ENCODE assay signal across 26 cellular contexts in the genomic region with DNA sequence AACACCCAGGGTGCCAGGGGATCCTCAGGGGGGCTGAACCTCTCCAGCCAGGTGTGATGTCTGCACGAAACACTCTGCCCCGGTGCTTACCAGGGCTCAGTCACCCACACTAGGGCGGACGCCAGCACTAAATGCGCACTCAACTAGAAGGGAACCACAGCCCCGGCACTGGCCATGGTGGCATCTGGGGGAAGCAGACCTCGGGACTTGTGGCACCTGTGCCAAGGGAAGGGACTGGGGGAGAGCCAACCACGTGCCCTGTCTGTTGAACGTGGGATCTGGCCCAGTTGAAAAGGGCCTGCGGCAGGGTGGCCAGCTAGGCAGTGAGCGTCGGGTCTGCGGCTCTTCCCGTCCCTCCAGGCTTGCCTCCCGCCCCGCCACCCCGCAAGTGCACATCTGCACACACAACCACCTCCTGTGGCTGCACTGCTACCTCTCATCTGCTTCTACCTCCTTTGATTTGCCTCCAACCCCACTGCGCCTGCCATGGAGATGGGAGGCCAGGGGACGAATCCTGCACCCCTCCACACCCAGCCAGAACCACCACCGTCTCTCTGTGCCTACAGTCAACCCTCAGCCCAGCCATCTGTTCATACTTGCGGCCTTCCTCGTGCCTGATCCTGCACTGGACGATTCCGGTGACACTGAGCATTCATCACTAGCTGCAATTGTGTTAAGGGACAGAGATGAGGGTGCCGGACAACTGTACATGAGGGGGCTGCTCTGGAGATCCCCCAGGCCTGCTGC. TPM values are rescaled to one million over a fixed set of nuclear protein-coding genes. Genes with fewer than 3 reads are reported as not detected.
DNase-seq lines count a peak whose midpoint lies in the region; ATAC-seq and TF ChIP-seq lines count a peak whose summit lies in the region.
"Had no signal": no experiment of that assay in that cellular context is flagged by ENCODE, and none has a peak within 500 bp of the region (broad histone marks: within the 10 kb centered on the region; RNA-seq: fewer than 3 reads in every experiment).

No MANE protein-coding gene starts in this region.

- no peaks in the 10 kb centered on the region for H3K27me3 ChIP-seq in RWPE2 (ENCODE audit: insufficient read depth, poor library complexity, severe bottlenecking)
- H3K27me3 ChIP-seq in left ventricle myocardium inferior (ENCODE audit: low read depth): no peaks in the 10 kb centered on the region
- H3K27me3 ChIP-seq in rectal smooth muscle tissue (ENCODE audit: control insufficient read depth, insufficient read depth, low read length): no peaks in the 10 kb centered on the region
- H3K27me3 ChIP-seq: BLaER1 treated with 17β-estradiol and CSF1 and Interleukin-3, amounts not matched to agents 10 nM and 100 nM; body of pancreas; MG63; upper lobe of left lung had no signal

- H3K4me3 Mint-ChIP-seq in CD14-positive monocyte: no peak overlapping the region
- H3K4me3 Mint-ChIP-seq: activated CD4-positive, alpha-beta memory T cell treated with anti-CD3 and anti-CD28 coated beads, Interleukin-2, amount 10 ng/mL, durations not matched to agents 7 days and 5 days; mesothelial cell of epicardium; naive thymus-derived CD4-positive, alpha-beta T cell had no signal

- H3K27me3 Mint-ChIP-seq in CD14-positive monocyte (ENCODE audit: low read depth in 3 of 3): peaks cover 0 to 6% (median 2%) of the 10 kb centered on the region in 3 donors
- H3K27me3 Mint-ChIP-seq: activated CD4-positive, alpha-beta memory T cell treated with anti-CD3 and anti-CD28 coated beads, Interleukin-2, amount 10 ng/mL, durations not matched to agents 7 days and 5 days; naive thymus-derived CD4-positive, alpha-beta T cell had no signal

- H3K9me3 ChIP-seq in RWPE2 (ENCODE audit: severe bottlenecking) (no peaks in the 10 kb centered on the region), left ventricle myocardium inferior (replicated peaks) (no peaks in the 10 kb centered on the region)
- H3K9me3 ChIP-seq: body of pancreas, MG63, upper lobe of left lung had no signal

- DNase-seq in CD14-positive monocyte (ENCODE audit: low spot score): peak; percentile 40
- DNase-seq in RWPE2 (ENCODE audit: low spot score): peak; percentile 65
- DNase-seq in left ventricle myocardium inferior: peak; percentile 68
- no peak for DNase-seq in left colon
- DNase-seq: activated CD4-positive, alpha-beta memory T cell treated with anti-CD3 and anti-CD28 coated beads, Interleukin-2, amount 10 ng/mL, durations not matched to agents 7 days and 5 days; activated CD4-positive, CD25-positive, alpha-beta regulatory T cell treated with anti-CD3 and anti-CD28 coated beads, Interleukin-2, amount 50 U/mL, for 72 hours; activated CD8-positive, alpha-beta memory T cell treated with anti-CD3 and anti-CD28 coated beads, Interleukin-2, amount 50 U/mL, for 48 hours; body of pancreas; DMS79 treated with DMSO at 0.1 percent for 48 hours; effector CD8-positive, alpha-beta T cell; KG1; MG63; naive thymus-derived CD4-positive, alpha-beta T cell; NCI-H1105 treated with DMSO at 0.1 percent for 48 hours; NCI-H2029 treated with DMSO at 0.1 percent for 48 hours; NCI-H2227 treated with DMSO at 0.1 percent for 48 hours; NCI-H748 treated with DMSO at 0.1 percent for 48 hours; stimulated activated CD4-positive, alpha-beta T cell treated with anti-CD3 and anti-CD28 coated beads, Interleukin-2, amount 100 ng/mL, for 48 hours had no signal

- H3K36me3 Mint-ChIP-seq in CD14-positive monocyte: peaks cover 20 to 40% of the 10 kb centered on the region in 2 donors

- ATAC-seq in RWPE2 (ENCODE audit: low read depth): no peak
- ATAC-seq in SK-N-SH treated with all-trans-retinoic acid at 6 μM for 48 hours: no peak
- no peak for ATAC-seq in left colon
- no peak for ATAC-seq in HG02798 (IDR thresholded peaks at IDR 0.05; ENCODE audit: poor library complexity, unreplicated experiment)
- ATAC-seq: body of pancreas; left lobe of liver; naive thymus-derived CD4-positive, alpha-beta T cell had no signal

- peaks cover 0 to 9% (median 1%) of the 10 kb centered on the region in 7 donors for H3K9me3 Mint-ChIP-seq in CD14-positive monocyte
- H3K9me3 Mint-ChIP-seq: activated T-helper 2 cell treated with anti-CD3 and anti-CD28 coated beads, Interferon-gamma antibody, Interleukin-2, Interleukin-4, amounts not matched to agents 10 μg/mL and 5 μg/mL and 100 μg/mL, durations not matched to agents 14 hours and 24 hours and 36 hours; mesothelial cell of epicardium had no signal

- H3K36me3 ChIP-seq in RWPE2 (ENCODE audit: low read depth) (no peaks in the 10 kb centered on the region), left ventricle myocardium inferior (no peaks in the 10 kb centered on the region), rectal smooth muscle tissue (ENCODE audit: control insufficient read depth, insufficient read depth, low read length) (peaks cover 3% of the 10 kb centered on the region)
- H3K36me3 ChIP-seq: MG63 had no signal

- H3K9ac ChIP-seq in rectal smooth muscle tissue (ENCODE audit: low read length): no peak overlapping the region

- H3K27ac Mint-ChIP-seq in CD14-positive monocyte: no peak overlapping the region
- H3K27ac Mint-ChIP-seq: activated CD4-positive, alpha-beta memory T cell treated with anti-CD3 and anti-CD28 coated beads, Interleukin-2, amount 10 ng/mL, durations not matched to agents 7 days and 5 days; activated T-helper 2 cell treated with anti-CD3 and anti-CD28 coated beads, Interferon-gamma antibody, Interleukin-2, Interleukin-4, amounts not matched to agents 10 μg/mL and 5 μg/mL and 100 μg/mL, durations not matched to agents 14 hours and 24 hours and 36 hours; mesothelial cell of epicardium had no signal

- no peak overlapping the region for H3K4me3 ChIP-seq in RWPE2 (ENCODE audit: severe bottlenecking)
- H3K4me3 ChIP-seq in left ventricle myocardium inferior: no peak overlapping the region
- no peak overlapping the region for H3K4me3 ChIP-seq in rectal smooth muscle tissue (ENCODE audit: low read length)
- H3K4me3 ChIP-seq: BLaER1 treated with 17β-estradiol and CSF1 and Interleukin-3, amounts not matched to agents 10 nM and 100 nM; body of pancreas; MG63; upper lobe of left lung had no signal

- no peaks in the 10 kb centered on the region for H3K4me1 ChIP-seq in RWPE2 (ENCODE audit: insufficient read depth, poor library complexity, severe bottlenecking)
- peaks cover 76% of the 10 kb centered on the region for H3K4me1 ChIP-seq in left ventricle myocardium inferior
- peaks cover 11% of the 10 kb centered on the region for H3K4me1 ChIP-seq in rectal smooth muscle tissue (ENCODE audit: control insufficient read depth, insufficient read depth, low read length)

- intact Hi-C loops in CD14-positive monocyte (cut with micrococcal nuclease) (no loop called here), left ventricle myocardium inferior (cut with micrococcal nuclease) (no loop called here), left colon (cut with DNase I, micrococcal nuclease) (no loop called here)

- H3K27ac ChIP-seq in RWPE2 (ENCODE audit: poor library complexity, severe bottlenecking): no peak overlapping the region
- peak overlapping the region; percentile 15 for H3K27ac ChIP-seq in left ventricle myocardium inferior (replicated peaks)
- peak overlapping the region; percentile 10 for H3K27ac ChIP-seq in rectal smooth muscle tissue (ENCODE audit: low read depth, low read length)
- H3K27ac ChIP-seq: body of pancreas, upper lobe of left lung had no signal

- peaks cover 12% of the 10 kb centered on the region for H3K4me1 Mint-ChIP-seq in CD14-positive monocyte

- TF ChIP-seq CTCF in CD14-positive monocyte (IDR thresholded peaks at IDR 0.05): no peak
- no peak for TF ChIP-seq CTCF in RWPE2 (IDR thresholded peaks at IDR 0.05; ENCODE audit: poor library complexity, severe bottlenecking)
- TF ChIP-seq CTCF in left ventricle myocardium inferior (IDR thresholded peaks at IDR 0.05; ENCODE audit: borderline replicate concordance): no peak

TF ChIP-seq in SK-N-SH treated with all-trans-retinoic acid at 6 μM for 48 hours, 23 proteins besides CTCF, POLR2A, EP300 and RAD21 (continues in another document):
- TF ChIP-seq CSDC2 (CRISPR knock-in tag; IDR thresholded peaks at IDR 0.05) (no peak), ZFP30 (CRISPR knock-in tag; IDR thresholded peaks at IDR 0.05) (no peak), TCF4 (CRISPR knock-in tag; IDR thresholded peaks at IDR 0.05; ENCODE audit: borderline replicate concordance) (no peak), BACH2 (CRISPR knock-in tag; IDR thresholded peaks at IDR 0.05; ENCODE audit: borderline replicate concordance) (no peak), TOX (CRISPR knock-in tag; IDR thresholded peaks at IDR 0.05; ENCODE audit: borderline replicate concordance) (no peak), ZNF565 (CRISPR knock-in tag; conservative IDR thresholded peaks at IDR 0.05; ENCODE audit: low read depth) (no peak), GLIS3 (CRISPR knock-in tag; IDR thresholded peaks at IDR 0.05) (no peak), ARNTL (CRISPR knock-in tag; IDR thresholded peaks at IDR 0.05; ENCODE audit: borderline replicate concordance, low read depth) (no peak), OSR1 (CRISPR knock-in tag; IDR thresholded peaks at IDR 0.05) (no peak), PPARA (CRISPR knock-in tag; IDR thresholded peaks at IDR 0.05; ENCODE audit: borderline replicate concordance) (no peak)
- TF ChIP-seq, protein P1, sequence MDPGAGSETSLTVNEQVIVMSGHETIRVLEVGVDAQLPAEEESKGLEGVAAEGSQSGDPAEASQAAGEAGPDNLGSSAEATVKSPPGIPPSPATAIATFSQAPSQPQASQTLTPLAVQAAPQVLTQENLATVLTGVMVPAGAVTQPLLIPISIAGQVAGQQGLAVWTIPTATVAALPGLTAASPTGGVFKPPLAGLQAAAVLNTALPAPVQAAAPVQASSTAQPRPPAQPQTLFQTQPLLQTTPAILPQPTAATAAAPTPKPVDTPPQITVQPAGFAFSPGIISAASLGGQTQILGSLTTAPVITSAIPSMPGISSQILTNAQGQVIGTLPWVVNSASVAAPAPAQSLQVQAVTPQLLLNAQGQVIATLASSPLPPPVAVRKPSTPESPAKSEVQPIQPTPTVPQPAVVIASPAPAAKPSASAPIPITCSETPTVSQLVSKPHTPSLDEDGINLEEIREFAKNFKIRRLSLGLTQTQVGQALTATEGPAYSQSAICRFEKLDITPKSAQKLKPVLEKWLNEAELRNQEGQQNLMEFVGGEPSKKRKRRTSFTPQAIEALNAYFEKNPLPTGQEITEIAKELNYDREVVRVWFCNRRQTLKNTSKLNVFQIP (CRISPR knock-in tag; IDR thresholded peaks at IDR 0.05; ENCODE audit: borderline replicate concordance, low read depth): no peak

RNA-seq across cellular contexts. Expression of a gene that starts 15.0 kb away (rescaled TPM):
- polyA plus RNA-seq in CD14-positive monocyte: 10 to 100 TPM; 22.1 to 22.5 TPM
- 49.5 TPM for total RNA-seq in left ventricle myocardium inferior
- total RNA-seq in left colon: 10 to 100 TPM; 48.3 to 55.8 TPM

Comparison
In these comparisons a context has a peak if more than half of its experiments do, and no peak if none do; other contexts are left out.
1. DNase-seq: peak in CD14-positive monocyte (single experiment), RWPE2 (single experiment) and left ventricle myocardium inferior (single experiment); none in left colon (0 of 2).